Comparison of ENCODE assay signal across 9 cellular contexts in the genomic region with DNA sequence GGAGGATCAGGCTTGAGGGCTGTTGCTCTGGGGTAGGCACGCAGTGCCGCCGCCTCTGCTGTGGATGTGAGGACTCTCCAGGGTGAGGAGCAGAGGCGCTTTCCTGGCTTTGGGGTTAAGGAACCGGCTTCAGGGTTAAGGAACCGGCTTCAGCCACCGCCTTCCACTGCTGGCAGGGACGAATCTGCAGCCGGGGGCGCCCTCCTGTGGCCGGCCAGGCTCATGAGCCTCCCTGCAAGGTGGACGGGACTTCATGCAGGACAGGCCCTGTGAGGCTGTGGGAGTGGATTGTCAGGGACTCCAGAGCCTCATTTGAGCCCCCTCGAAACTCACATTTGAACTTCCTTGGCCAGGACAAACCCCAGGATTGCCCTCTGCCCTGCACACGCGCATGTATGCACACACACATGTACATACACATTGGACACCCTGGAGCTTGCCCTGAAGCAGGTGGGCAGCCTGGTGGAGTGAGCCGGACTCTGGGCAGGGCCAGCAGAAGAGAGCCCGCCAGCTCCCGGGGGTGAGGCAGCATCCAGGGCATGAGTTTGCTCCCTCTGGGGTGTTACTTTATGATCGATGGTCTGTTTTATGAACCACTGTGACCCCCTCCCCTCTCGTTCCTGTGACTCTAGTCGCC.
A peak's percentile ranks its signal among the peaks of the same experiment; 100 is the strongest.
DNase-seq lines count a peak whose midpoint lies in the region; ATAC-seq and TF ChIP-seq lines count a peak whose summit lies in the region.
"Had no signal": no experiment of that assay in that cellular context is flagged by ENCODE, and none has a peak within 500 bp of the region (broad histone marks: within the 10 kb centered on the region; RNA-seq: fewer than 3 reads in every experiment).

No MANE protein-coding gene starts in this region.

- H3K36me3 ChIP-seq in Panc1 (ENCODE audit: control insufficient read depth, insufficient read depth, low read length) = no peaks in the 10 kb centered on the region

- peak; percentile 38 for ATAC-seq in HG03565 (IDR thresholded peaks at IDR 0.05; ENCODE audit: unreplicated experiment)
- peak; percentile 96 for ATAC-seq in Panc1
- ATAC-seq: T-cell had no signal

- CTCF ChIA-PET in Panc1 (lab: Charles Lee) = interaction anchor here (0.6 kb wide), 1 partner anchor 204 kb away, joined by 11 read pairs; no protein-coding TSS in a partner anchor

- H3K27ac ChIP-seq in Panc1 (ENCODE audit: low read length) = no peak overlapping the region

- POLR2A ChIA-PET in Panc1 (lab: Charles Lee) = no interaction called here

- H3K27ac Mint-ChIP-seq in dendritic cell treated with granulocyte-macrophage colony-stimulating factor and Interleukin-4, amounts not matched to agents 40 ng/mL and 50 ng/mL, for 4 days = peak overlapping the region; percentile 23
- H3K27ac Mint-ChIP-seq in type B pancreatic cell = no peak overlapping the region
- H3K27ac Mint-ChIP-seq: T-cell had no signal

- DNase-seq in C1 segment of cervical spinal cord (lab: John Stamatoyannopoulos, UW) = peak in 13 of 14 donors; percentile 8 to 83 (median 66)
- DNase-seq in GM13976 (ENCODE audit: low spot score) = peak; percentile 91
- peak; percentile 5 for DNase-seq in Panc1 (ENCODE audit: low read depth, low spot score)
- DNase-seq in lung microvascular endothelial cell (ENCODE audit: low read depth in 2 of 2) = peak; percentile 51 to 55
- peak; percentile 84 for DNase-seq in type B pancreatic cell (ENCODE audit: extremely low spot score, unreplicated experiment)
- DNase-seq in effector CD4-positive, alpha-beta T cell = no peak

- in situ Hi-C loops in GM13976 (cut with MboI; ENCODE audit: low sequenced_read_pairs, unreplicated experiment) = loop anchor here (10.0 kb wide), 1 partner anchor 156 kb away; no protein-coding TSS in a partner anchor
- in situ Hi-C loops in Panc1 (cut with HindIII; ENCODE audit: low pct_unique_long_range_greater_than_20kb, low sequenced_read_pairs) = no loop called here

- H3K4me3 Mint-ChIP-seq in dendritic cell treated with granulocyte-macrophage colony-stimulating factor and Interleukin-4, amounts not matched to agents 40 ng/mL and 50 ng/mL, for 4 days = no peak overlapping the region
- H3K4me3 Mint-ChIP-seq in type B pancreatic cell = no peak overlapping the region
- H3K4me3 Mint-ChIP-seq: T-cell had no signal

- no peaks in the 10 kb centered on the region for H3K9me3 ChIP-seq in Panc1 (ENCODE audit: control insufficient read depth, insufficient read depth, low read depth, low read length)

- H3K4me3 ChIP-seq in Panc1 (ENCODE audit: low read depth in 2 of 2, low read length in 2 of 2) = no peak overlapping the region

- peaks cover 5% of the 10 kb centered on the region; the same call in 1 of the 2 replicates for H3K27me3 ChIP-seq in Panc1 (ENCODE audit: control insufficient read depth, insufficient read depth, low read length)

- H3K4me1 Mint-ChIP-seq in dendritic cell treated with granulocyte-macrophage colony-stimulating factor and Interleukin-4, amounts not matched to agents 40 ng/mL and 50 ng/mL, for 4 days (ENCODE audit: low read depth) = peaks cover 41% of the 10 kb centered on the region
- H3K4me1 Mint-ChIP-seq in type B pancreatic cell (ENCODE audit: unreplicated experiment) = no peaks in the 10 kb centered on the region
- H3K4me1 Mint-ChIP-seq: T-cell had no signal

- no peaks in the 10 kb centered on the region for H3K9me3 Mint-ChIP-seq in dendritic cell treated with granulocyte-macrophage colony-stimulating factor and Interleukin-4, amounts not matched to agents 40 ng/mL and 50 ng/mL, for 4 days
- H3K9me3 Mint-ChIP-seq in type B pancreatic cell = no peaks in the 10 kb centered on the region
- H3K9me3 Mint-ChIP-seq: T-cell had no signal

- no peaks in the 10 kb centered on the region for H3K4me1 ChIP-seq in Panc1 (ENCODE audit: control insufficient read depth, insufficient read depth, low read length)

- no peaks in the 10 kb centered on the region for H3K36me3 Mint-ChIP-seq in dendritic cell treated with granulocyte-macrophage colony-stimulating factor and Interleukin-4, amounts not matched to agents 40 ng/mL and 50 ng/mL, for 4 days (ENCODE audit: low read depth)
- H3K36me3 Mint-ChIP-seq in type B pancreatic cell = no peaks in the 10 kb centered on the region
- H3K36me3 Mint-ChIP-seq: T-cell had no signal

- TF ChIP-seq CTCF in GM13976 (IDR thresholded peaks at IDR 0.05; ENCODE audit: borderline replicate concordance, control extremely low read depth, extremely low read depth, insufficient read depth, missing control alignments) (peak; percentile 86), Panc1 (IDR thresholded peaks at IDR 0.05) (peak; percentile 91), type B pancreatic cell (conservative IDR thresholded peaks at IDR 0.05) (peak; percentile 94)

- BruUV-seq in Panc1 (replicated peaks; lab: Mats Ljungman, UMichigan) = no TSS peak

- intact Hi-C loops in Panc1 (cut with micrococcal nuclease; ENCODE audit: unreplicated experiment) = loop anchor here (1.0 kb wide), 2 partner anchors 152 to 180 kb away; no protein-coding TSS in a partner anchor
- intact Hi-C loops in dendritic cell treated with granulocyte-macrophage colony-stimulating factor and Interleukin-4, amounts not matched to agents 40 ng/mL and 50 ng/mL, for 4 days (cut with micrococcal nuclease) = loop anchor here (1.0 kb wide), 1 partner anchor 180 kb away; no protein-coding TSS in a partner anchor

- H3K27me3 Mint-ChIP-seq in dendritic cell treated with granulocyte-macrophage colony-stimulating factor and Interleukin-4, amounts not matched to agents 40 ng/mL and 50 ng/mL, for 4 days = peaks cover 80% of the 10 kb centered on the region
- peaks cover 62% of the 10 kb centered on the region for H3K27me3 Mint-ChIP-seq in type B pancreatic cell
